ENCODE assay signal across 11 cellular contexts in the genomic region with DNA sequence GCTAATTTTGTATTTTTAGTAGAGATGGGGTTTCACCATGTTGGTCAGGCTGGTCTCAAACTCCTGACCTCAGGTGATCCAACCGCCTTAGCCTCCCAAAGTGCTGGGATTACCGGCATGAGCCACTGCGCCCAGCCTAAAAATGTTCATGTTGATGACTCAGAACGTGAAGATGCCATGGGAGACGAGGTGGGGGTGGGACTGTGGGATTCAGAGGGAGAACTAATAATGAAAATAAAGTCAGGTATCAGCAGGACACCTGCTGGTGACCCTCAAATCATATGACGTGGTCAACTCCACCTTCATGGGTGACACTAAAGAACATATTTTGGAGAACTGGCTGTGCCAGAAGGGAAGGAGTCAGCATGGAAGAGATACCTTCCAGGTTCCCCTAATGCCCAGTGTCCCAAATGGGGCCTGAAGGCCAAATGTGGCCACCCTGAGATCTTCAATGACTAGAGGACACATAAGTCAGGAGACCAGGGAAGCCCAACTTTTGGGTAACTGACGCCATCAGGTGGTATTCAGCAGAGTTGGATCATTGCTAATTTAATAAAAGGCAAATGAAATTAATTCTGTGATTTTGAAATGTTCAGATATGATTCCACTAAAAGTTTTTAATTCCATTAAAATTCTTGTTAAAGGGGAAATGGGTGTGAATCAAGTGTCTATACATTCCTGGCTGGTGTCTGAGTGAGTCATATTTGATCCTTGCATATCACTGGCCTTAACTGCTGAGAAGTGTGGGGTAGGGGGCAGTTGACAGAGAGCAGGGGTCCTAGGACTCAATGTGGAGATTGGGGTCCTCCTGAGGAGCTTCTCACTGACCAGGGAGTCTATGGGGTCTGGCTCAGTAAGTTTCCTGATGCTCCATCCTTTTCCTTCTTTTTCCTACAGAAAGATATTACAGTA.
DNase-seq lines count a peak whose midpoint lies in the region; ATAC-seq and TF ChIP-seq lines count a peak whose summit lies in the region.
"Had no signal": no experiment of that assay in that cellular context is flagged by ENCODE, and none has a peak within 500 bp of the region (broad histone marks: within the 10 kb centered on the region; RNA-seq: fewer than 3 reads in every experiment).

No MANE protein-coding gene starts in this region.

- H4K20me1 ChIP-seq in PC-3 (ENCODE audit: low read length): no peaks in the 10 kb centered on the region

- no peaks in the 10 kb centered on the region for H3K27me3 ChIP-seq in PC-3 (ENCODE audit: low read length)
- H3K27me3 ChIP-seq in stomach: no peaks in the 10 kb centered on the region

- H3K36me3 ChIP-seq in PC-3 (ENCODE audit: low read depth, low read length) (no peaks in the 10 kb centered on the region), stomach (no peaks in the 10 kb centered on the region)

- H3K27ac ChIP-seq in PC-3 (ENCODE audit: low read length) (no peak overlapping the region), stomach (no peak overlapping the region)

- H3K79me2 ChIP-seq in PC-3 (ENCODE audit: low read length): no peaks in the 10 kb centered on the region

- TF ChIP-seq CTCF in PC-3 (conservative IDR thresholded peaks at IDR 0.05; ENCODE audit: low read depth, low read length) (peak; percentile 91), stomach (IDR thresholded peaks at IDR 0.05) (peak in 4 of 7 experiments; percentile 34 to 42 (median 34))

- CTCF ChIA-PET in PC-3 (lab: Charles Lee): interaction anchor here (0.6 to 0.7 kb wide), 2 partner anchors 273 to 376 kb away, joined by 3 to 4 read pairs; no protein-coding TSS in a partner anchor

- H3K4me3 ChIP-seq in PC-3 (ENCODE audit: low read length): no peak overlapping the region
- no peak overlapping the region for H3K4me3 ChIP-seq in stomach

- no TSS peak for BruUV-seq in PC-3 (replicated peaks; lab: Mats Ljungman, UMichigan)

- no peak for TF ChIP-seq EP300 in stomach (IDR thresholded peaks at IDR 0.05)

- 77 to 80% (median 77%) methylated on average over 7 of the region's 7 CpGs for WGBS in stomach, 5 donors

- intact Hi-C loops in PC-3 (cut with micrococcal nuclease) (loop anchor here (1.0 kb wide), 4 partner anchors 48 to 291 kb away; no protein-coding TSS in a partner anchor), stomach (cut with DNase I; ENCODE audit: low total_unique reads) (loop anchor here (5.0 kb wide), 1 partner anchor 291 kb away; no protein-coding TSS in a partner anchor)

- no peaks in the 10 kb centered on the region for H3K9me2 ChIP-seq in PC-3 (replicated peaks; ENCODE audit: low read length)

- no peak overlapping the region for H2AFZ ChIP-seq in PC-3 (ENCODE audit: low read length)

- peak; percentile 68 for ATAC-seq in PC-3
- ATAC-seq in GM21360 (IDR thresholded peaks at IDR 0.05; ENCODE audit: unreplicated experiment): no peak
- no peak for ATAC-seq in GM18498 (IDR thresholded peaks at IDR 0.05; ENCODE audit: unreplicated experiment)

- no peaks in the 10 kb centered on the region for H3K9me3 ChIP-seq in PC-3 (ENCODE audit: low read length)
- H3K9me3 ChIP-seq in stomach: no peaks in the 10 kb centered on the region

- DNase-seq in activated CD4-positive, alpha-beta T cell treated with anti-CD3 and anti-CD28 coated beads, Interleukin-2, amount 50 U/mL, for 48 hours: peak; percentile 2 to 10
- DNase-seq in activated CD4-positive, alpha-beta T cell treated with anti-CD3 and anti-CD28 coated beads for 1 hour: no peak
- DNase-seq in PC-3: peak; percentile 67
- peak; percentile 54 for DNase-seq in fibroblast of gingiva (ENCODE audit: low read depth)
- no peak for DNase-seq in stomach
- no peak for DNase-seq in NCI-H2171 (lab: John Stamatoyannopoulos, UW)
- DNase-seq: activated CD4-positive, CD25-positive, alpha-beta regulatory T cell; GF-D8; glutamatergic neuron had no signal

- TF ChIP-seq POLR2A in stomach (IDR thresholded peaks at IDR 0.05): no peak

- POLR2A ChIA-PET in PC-3 (lab: Charles Lee; ENCODE audit: unreplicated experiment): no interaction called here

- H3K9ac ChIP-seq in PC-3 (ENCODE audit: low read length): no peak overlapping the region

- H3K4me2 ChIP-seq in PC-3 (ENCODE audit: low read length): no peak overlapping the region

- H3K4me1 ChIP-seq in PC-3 (ENCODE audit: insufficient read depth, low read length) (peaks cover 32% of the 10 kb centered on the region), stomach (no peaks in the 10 kb centered on the region)

- H3F3A ChIP-seq in PC-3 (ENCODE audit: low read length, unreplicated experiment): no peaks in the 10 kb centered on the region

Comparison
In these comparisons a context has a peak if more than half of its experiments do, and no peak if none do; other contexts are left out.
1. DNase-seq: peak in activated CD4-positive, alpha-beta T cell treated with anti-CD3 and anti-CD28 coated beads, Interleukin-2, amount 50 U/mL, for 48 hours (2 of 2), PC-3 (single experiment) and fibroblast of gingiva (single experiment); none in activated CD4-positive, alpha-beta T cell treated with anti-CD3 and anti-CD28 coated beads for 1 hour (single experiment), stomach (single experiment) and NCI-H2171 (single experiment).